ENCODE assay signal across 12 cellular contexts in genomic region chrX:136055651-136056221, GRCh38.
DNase-seq lines count a peak whose midpoint lies in the region; ATAC-seq and TF ChIP-seq lines count a peak whose summit lies in the region.
"Had no signal": no experiment of that assay in that cellular context is flagged by ENCODE, and none has a peak within 500 bp of the region (broad histone marks: within the 10 kb centered on the region; RNA-seq: fewer than 3 reads in every experiment).

No MANE protein-coding gene starts in this region.

- H3K27me3 ChIP-seq in body of pancreas (no peaks in the 10 kb centered on the region), skeletal muscle tissue (ENCODE audit: control insufficient read depth in 3 of 3, insufficient read depth in 3 of 3, low read length in 3 of 3) (no peaks in the 10 kb centered on the region)

- H3K4me3 Mint-ChIP-seq in activated CD4-positive, alpha-beta T cell treated with anti-CD3 and anti-CD28 coated beads, Interleukin-2, amount 10 ng/mL, durations not matched to agents 7 days and 5 days: no peak overlapping the region
- H3K4me3 Mint-ChIP-seq: T-helper 1 cell treated with Interleukin-12 subunit alpha and Interleukin-12 subunit beta and Interleukin-4 antibody, amounts not matched to agents 30 μg/mL and 1 μg/mL, for 36 hours had no signal

- H3K9ac ChIP-seq in skeletal muscle tissue (ENCODE audit: low read depth in 1 of 3, low read length in 3 of 3): peak overlapping the region; percentile 11 to 61 (median 58)

- DNase-seq in ELR (ENCODE audit: low read depth) (peak; percentile 34), body of pancreas (peak in 2 of 4 donors; percentile 12 to 18), left ventricle myocardium superior (no peak), KBM-7 (no peak), DMS153 treated with DMSO at 0.1 percent for 48 hours (lab: John Stamatoyannopoulos, UW; ENCODE audit: unreplicated experiment) (no peak), NCI-H510A treated with DMSO at 0.1 percent for 48 hours (lab: John Stamatoyannopoulos, UW) (no peak)
- DNase-seq in activated CD4-positive, alpha-beta T cell treated with anti-CD3 and anti-CD28 coated beads, Interleukin-2, amount 10 ng/mL, durations not matched to agents 7 days and 5 days: no peak
- DNase-seq: Caco-2, NCI-H774, pancreas had no signal

- H3K36me3 ChIP-seq in body of pancreas (replicated peaks in 1 of 2; ENCODE audit: insufficient read depth in 1 of 2, low read depth in 2 of 2) (no peaks in the 10 kb centered on the region), skeletal muscle tissue (ENCODE audit: control insufficient read depth in 3 of 3, insufficient read depth in 3 of 3, low read length in 3 of 3) (no peaks in the 10 kb centered on the region)
- H3K36me3 ChIP-seq: pancreas had no signal

- no peak overlapping the region for H3K27ac ChIP-seq in body of pancreas
- peak overlapping the region; percentile 52 for H3K27ac ChIP-seq in skeletal muscle tissue (ENCODE audit: low read depth, low read length)
- H3K27ac ChIP-seq: pancreas had no signal

- H3K9me3 ChIP-seq in body of pancreas: no peaks in the 10 kb centered on the region
- H3K9me3 ChIP-seq in skeletal muscle tissue (ENCODE audit: control insufficient read depth in 3 of 3, low read length in 3 of 3): no peaks in the 10 kb centered on the region
- H3K9me3 ChIP-seq: Caco-2, pancreas had no signal

- no peak for TF ChIP-seq POLR2A in body of pancreas (IDR thresholded peaks at IDR 0.05)

- H3K4me1 Mint-ChIP-seq in activated CD4-positive, alpha-beta T cell treated with anti-CD3 and anti-CD28 coated beads, Interleukin-2, amount 10 ng/mL, durations not matched to agents 7 days and 5 days: peaks cover 20% of the 10 kb centered on the region

- intact Hi-C loops in body of pancreas (cut with DNase I) (no loop called here), left ventricle myocardium superior (cut with micrococcal nuclease) (no loop called here)

- ATAC-seq in body of pancreas: peak; percentile 27
- peak; percentile 95 for ATAC-seq in left ventricle myocardium superior

- in situ Hi-C loops in KBM-7 (cut with MboI; ENCODE audit: low pct_unique_long_range_greater_than_20kb, low sequenced_read_pairs): no loop called here

- no peaks in the 10 kb centered on the region for H3K9me3 Mint-ChIP-seq in activated CD4-positive, alpha-beta T cell treated with anti-CD3 and anti-CD28 coated beads, Interleukin-2, amount 10 ng/mL, durations not matched to agents 7 days and 5 days
- H3K9me3 Mint-ChIP-seq: T-helper 1 cell treated with Interleukin-12 subunit alpha and Interleukin-12 subunit beta and Interleukin-4 antibody, amounts not matched to agents 30 μg/mL and 1 μg/mL, for 36 hours had no signal

- no peaks in the 10 kb centered on the region for H3K36me3 Mint-ChIP-seq in activated CD4-positive, alpha-beta T cell treated with anti-CD3 and anti-CD28 coated beads, Interleukin-2, amount 10 ng/mL, durations not matched to agents 7 days and 5 days (ENCODE audit: low read depth)

- H3K27me3 Mint-ChIP-seq in activated CD4-positive, alpha-beta T cell treated with anti-CD3 and anti-CD28 coated beads, Interleukin-2, amount 10 ng/mL, durations not matched to agents 7 days and 5 days: no peaks in the 10 kb centered on the region

- WGBS in body of pancreas, 2 donors: 69 to 72% methylated on average over 5 of the region's 5 CpGs

- no peak overlapping the region for H3K27ac Mint-ChIP-seq in activated CD4-positive, alpha-beta T cell treated with anti-CD3 and anti-CD28 coated beads, Interleukin-2, amount 10 ng/mL, durations not matched to agents 7 days and 5 days
- H3K27ac Mint-ChIP-seq: T-helper 1 cell treated with Interleukin-12 subunit alpha and Interleukin-12 subunit beta and Interleukin-4 antibody, amounts not matched to agents 30 μg/mL and 1 μg/mL, for 36 hours had no signal

- H3K4me1 ChIP-seq in body of pancreas: no peaks in the 10 kb centered on the region
- H3K4me1 ChIP-seq in skeletal muscle tissue (ENCODE audit: control insufficient read depth in 3 of 3, insufficient read depth in 3 of 3, low read length in 3 of 3): peaks cover 4 to 13% (median 8%) of the 10 kb centered on the region in 3 donors
- H3K4me1 ChIP-seq: Caco-2, pancreas had no signal

- H3K4me3 ChIP-seq in body of pancreas: no peak overlapping the region
- peak overlapping the region; percentile 15 to 41 (median 27) for H3K4me3 ChIP-seq in skeletal muscle tissue (ENCODE audit: low read length in 3 of 3)
- H3K4me3 ChIP-seq: pancreas had no signal

- POLR2A ChIA-PET in activated CD4-positive, alpha-beta T cell treated with anti-CD3 and anti-CD28 coated beads, Interleukin-2, amount 10 ng/mL, durations not matched to agents 7 days and 5 days (lab: Charles Lee): interaction anchor here (0.6 kb wide), 1 partner anchor 21 kb away, joined by 16 read pairs; no protein-coding TSS in a partner anchor

- TF ChIP-seq CTCF in body of pancreas (IDR thresholded peaks at IDR 0.05): no peak

- CTCF ChIA-PET in activated CD4-positive, alpha-beta T cell treated with anti-CD3 and anti-CD28 coated beads, Interleukin-2, amount 10 ng/mL, durations not matched to agents 7 days and 5 days (lab: Charles Lee): interaction anchor here (1.3 kb wide), 1 partner anchor 26 kb away, joined by 3 read pairs; no protein-coding TSS in a partner anchor

Comparison
In these comparisons a context has a peak if more than half of its experiments do, and no peak if none do; other contexts are left out.
1. H3K4me3 ChIP-seq: peak in skeletal muscle tissue (3 of 3); none in body of pancreas (0 of 2).